7 cellular contexts compared by ENCODE assay signal in genomic region chr9:136327313-136327971, GRCh38. TPM values are rescaled to one million over a fixed set of nuclear protein-coding genes. Genes with fewer than 3 reads are reported as not detected.
DNase-seq lines count a peak whose midpoint lies in the region; ATAC-seq and TF ChIP-seq lines count a peak whose summit lies in the region.

A gene with protein sequence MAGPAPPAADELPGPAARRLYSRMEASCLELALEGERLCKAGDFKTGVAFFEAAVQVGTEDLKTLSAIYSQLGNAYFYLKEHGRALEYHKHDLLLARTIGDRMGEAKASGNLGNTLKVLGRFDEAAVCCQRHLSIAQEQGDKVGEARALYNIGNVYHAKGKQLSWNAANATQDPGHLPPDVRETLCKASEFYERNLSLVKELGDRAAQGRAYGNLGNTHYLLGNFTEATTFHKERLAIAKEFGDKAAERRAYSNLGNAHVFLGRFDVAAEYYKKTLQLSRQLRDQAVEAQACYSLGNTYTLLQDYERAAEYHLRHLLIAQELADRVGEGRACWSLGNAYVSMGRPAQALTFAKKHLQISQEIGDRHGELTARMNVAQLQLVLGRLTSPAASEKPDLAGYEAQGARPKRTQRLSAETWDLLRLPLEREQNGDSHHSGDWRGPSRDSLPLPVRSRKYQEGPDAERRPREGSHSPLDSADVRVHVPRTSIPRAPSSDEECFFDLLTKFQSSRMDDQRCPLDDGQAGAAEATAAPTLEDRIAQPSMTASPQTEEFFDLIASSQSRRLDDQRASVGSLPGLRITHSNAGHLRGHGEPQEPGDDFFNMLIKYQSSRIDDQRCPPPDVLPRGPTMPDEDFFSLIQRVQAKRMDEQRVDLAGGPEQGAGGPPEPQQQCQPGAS (plus strand): TSS chr9:136327539. CDS start chr9:136327696, 157 bp downstream.

- peak; percentile 11 to 23 for ATAC-seq in right cardiac atrium
- ATAC-seq in HG02870 (IDR thresholded peaks at IDR 0.05; ENCODE audit: unreplicated experiment): no peak

- H3K36me3 ChIP-seq in prostate gland: no peaks in the 10 kb centered on the region

- no peak for TF ChIP-seq CTCF in astrocyte of the cerebellum (IDR thresholded peaks at IDR 0.05; ENCODE audit: low read depth, low read length, missing control alignments)
- TF ChIP-seq CTCF in prostate gland (IDR thresholded peaks at IDR 0.05): peak in 1 of 4 experiments; percentile 22

- peak within 1 kb of the TSS; percentile 67 for H3K4me3 ChIP-seq in astrocyte of the cerebellum (ENCODE audit: low read depth, low read length)
- H3K4me3 ChIP-seq in right cardiac atrium (ENCODE audit: low read length): peak within 1 kb of the TSS; percentile 77
- H3K4me3 ChIP-seq in prostate gland: peak within 1 kb of the TSS; percentile 51 to 60

- DNase-seq in H4 (ENCODE audit: low spot score) (peak; percentile 35), SK-MEL-5 (ENCODE audit: low read depth, low spot score) (peak; percentile 26), astrocyte of the cerebellum (ENCODE audit: low read depth) (no peak), right cardiac atrium (peak; percentile 72 to 92 (median 91)), prostate gland (ENCODE audit: low spot score) (no peak), cortex of kidney (lab: John Stamatoyannopoulos, UW) (no peak)

- H3K27ac ChIP-seq in right cardiac atrium (ENCODE audit: low read length): peak within 1 kb of the TSS; percentile 67
- peak within 1 kb of the TSS; percentile 75 to 78 for H3K27ac ChIP-seq in prostate gland

- intact Hi-C loops in right cardiac atrium (cut with DNase I) (no loop called here), prostate gland (cut with DNase I) (no loop called here)

- H3K4me1 ChIP-seq in right cardiac atrium (ENCODE audit: control insufficient read depth, insufficient read depth, low read length) (peaks cover 9% of the 10 kb centered on the region), prostate gland (replicated peaks) (peaks cover 14% of the 10 kb centered on the region)

- H3K27me3 ChIP-seq in right cardiac atrium (ENCODE audit: control insufficient read depth, insufficient read depth) (no peaks in the 10 kb centered on the region), prostate gland (replicated peaks; ENCODE audit: insufficient read depth) (no peaks in the 10 kb centered on the region)

- no peaks in the 10 kb centered on the region for H3K9me3 ChIP-seq in right cardiac atrium (ENCODE audit: control insufficient read depth, low read length)
- H3K9me3 ChIP-seq in prostate gland: no peaks in the 10 kb centered on the region

- in situ Hi-C loops in SK-MEL-5 (cut with HindIII; ENCODE audit: low pct_unique_long_range_greater_than_20kb, low sequenced_read_pairs) (no loop called here), astrocyte of the cerebellum (cut with HindIII; ENCODE audit: low sequenced_read_pairs) (no loop called here)

- 1% methylated on average over 81 of the region's 88 CpGs for WGBS in right cardiac atrium
- WGBS in prostate gland: 0% methylated on average over 24 of the region's 88 CpGs

- peak; percentile 53 for TF ChIP-seq POLR2A in prostate gland (IDR thresholded peaks at IDR 0.05)

RNA-seq across cellular contexts. Expression of the gene that starts here (rescaled TPM):
- 5.1 and 8.9 TPM in 2 replicates for total RNA-seq in H4 (2014; rRNA removed; shearing (Covaris generic))
- 21.2 and 21.4 TPM in 2 replicates for total RNA-seq in SK-MEL-5 (2014; rRNA removed; shearing (Covaris generic))
- 25.9 and 33.0 TPM in 2 replicates for polyA plus RNA-seq in SK-MEL-5 (2015; cell fraction: cytosol; rRNA removed)
- polyA plus RNA-seq in SK-MEL-5 (2015; cell fraction: nucleus; rRNA removed): 90.8 and 103 TPM in 2 replicates
- total RNA-seq in right cardiac atrium (10 to 100 TPM; 46.3 to 90.6 (median 71.6) TPM), prostate gland (10 to 100 TPM; 11.3 to 89.2 TPM)
- polyA plus RNA-seq in right cardiac atrium: 73.3 TPM

Comparison
In these comparisons a context has a peak if more than half of its experiments do, and no peak if none do; other contexts are left out.
1. DNase-seq: peak in H4 (single experiment), SK-MEL-5 (single experiment) and right cardiac atrium (3 of 3); none in astrocyte of the cerebellum (single experiment), prostate gland (single experiment) and cortex of kidney (single experiment).
2. Peak in every context shown above with its lines, with median percentiles within 50 percentile points of each other: H3K4me3 ChIP-seq.